8 cellular contexts compared by ENCODE assay signal in genomic region chr21:43789276-43790052, GRCh38. TPM values are rescaled to one million over a fixed set of nuclear protein-coding genes. Genes with fewer than 3 reads are reported as not detected.
DNase-seq lines count a peak whose midpoint lies in the region; ATAC-seq and TF ChIP-seq lines count a peak whose summit lies in the region.

Gene RRP1, plus strand, starts transcription at chr21:43789577. Its CDS starts 53 bp downstream, at chr21:43789630.

- peak within 1 kb of the TSS; percentile 58 to 72 for H3K4me3 ChIP-seq in prostate gland

- in situ Hi-C loops in GM13977 (cut with MboI; ENCODE audit: low pct_unique_long_range_greater_than_20kb, low sequenced_read_pairs, unreplicated experiment) = no loop called here

- TF ChIP-seq CTCF in GM13977 (IDR thresholded peaks at IDR 0.05; ENCODE audit: extremely low read depth, insufficient read depth, missing control alignments) (peak; percentile 100), prostate gland (IDR thresholded peaks at IDR 0.05) (peak; percentile 100)

- H3K27me3 ChIP-seq in prostate gland (replicated peaks; ENCODE audit: insufficient read depth) = no peaks in the 10 kb centered on the region

- ATAC-seq in HG02884 (IDR thresholded peaks at IDR 0.05; ENCODE audit: unreplicated experiment) (peak; percentile 81), left cardiac atrium (peak; percentile 95 to 96)

- H3K4me1 ChIP-seq in prostate gland (replicated peaks) = peaks cover 3% of the 10 kb centered on the region

- peak; percentile 76 for TF ChIP-seq POLR2A in prostate gland (IDR thresholded peaks at IDR 0.05)

- peak; percentile 99 for DNase-seq in GM13977 (ENCODE audit: low spot score)
- DNase-seq in NCI-H1694 (lab: John Stamatoyannopoulos, UW) = peak; percentile 71
- peak; percentile 56 for DNase-seq in amniotic stem cell (lab: John Stamatoyannopoulos, UW)
- peak; percentile 91 for DNase-seq in left cardiac atrium
- peak; percentile 84 for DNase-seq in prostate gland (ENCODE audit: low spot score)
- peak; percentile 91 for DNase-seq in ureter (ENCODE audit: low spot score)

- no peaks in the 10 kb centered on the region for H3K9me3 ChIP-seq in prostate gland

- intact Hi-C loops in T-helper 1 cell treated with Interleukin-12 subunit alpha and Interleukin-12 subunit beta and Interleukin-4 antibody, amounts not matched to agents 30 ng/mL and 1 ng/mL, for 36 hours (cut with micrococcal nuclease) = loop anchor here (1.0 to 5.0 kb wide), 5 partner anchors 13 to 278 kb away; partner anchors contain the start of genes CSTB and PDXK
- intact Hi-C loops in left cardiac atrium (cut with DNase I) (loop anchor here in 1 of 2 donors (2.0 kb wide), 1 partner anchor 61 kb away; no protein-coding TSS in a partner anchor), prostate gland (cut with DNase I) (loop anchor here (5.0 kb wide), 1 partner anchor 132 kb away; the partner anchor contains the start of genes HSF2BP and RRP1B)

- 0% methylated on average over 50 of the region's 84 CpGs for WGBS in prostate gland

- peaks cover 0 to 4% of the 10 kb centered on the region in 2 donors for H3K36me3 ChIP-seq in prostate gland

- peak within 1 kb of the TSS; percentile 84 to 86 for H3K27ac ChIP-seq in prostate gland

RNA-seq across cellular contexts. Expression of gene RRP1, which starts in this region (rescaled TPM):
- total RNA-seq in T-helper 1 cell treated with Interleukin-12 subunit alpha and Interleukin-12 subunit beta and Interleukin-4 antibody, amounts not matched to agents 30 ng/mL and 1 ng/mL, for 36 hours = 28.4 and 36.9 TPM in 2 replicates
- total RNA-seq in left cardiac atrium = 10 to 100 TPM; 10.6 to 14.9 TPM
- total RNA-seq in prostate gland = 10 to 100 TPM; 29.4 to 37.5 TPM
- total RNA-seq in ureter = 32.0 TPM

Comparison
In these comparisons a context has a peak if more than half of its experiments do, and no peak if none do; other contexts are left out.
1. Peak in every context shown above with its lines: DNase-seq, ATAC-seq, H3K4me3 ChIP-seq and H3K27ac ChIP-seq.